In the genomic region with DNA sequence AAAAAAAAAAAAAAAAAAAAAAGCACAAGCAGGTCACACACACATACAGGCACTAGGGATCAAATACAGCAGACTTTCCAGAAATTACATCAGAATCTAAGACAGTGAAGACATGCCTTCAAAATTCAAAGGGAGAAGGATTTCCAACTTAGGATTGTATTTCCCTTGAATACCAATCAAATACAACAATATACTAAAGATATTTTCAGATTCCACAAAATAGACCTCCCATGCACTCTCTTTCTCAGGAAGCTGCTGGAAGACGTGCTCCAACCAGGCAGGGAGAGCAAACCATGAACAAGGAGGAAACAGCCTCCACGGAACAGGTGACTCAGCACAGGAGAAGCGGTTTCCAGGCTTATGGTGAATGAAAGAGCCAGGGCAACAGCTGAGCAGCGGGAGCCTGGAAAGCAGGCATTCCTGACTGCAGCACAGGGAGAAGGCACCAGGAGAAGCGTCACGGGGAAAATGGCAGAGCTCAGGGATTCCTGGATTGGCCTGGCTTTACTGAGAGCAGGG, we compare ENCODE assay signal across 8 cellular contexts. TPM values are rescaled to one million over a fixed set of nuclear protein-coding genes. Genes with fewer than 3 reads are reported as not detected.
DNase-seq lines count a peak whose midpoint lies in the region; TF ChIP-seq lines count a peak whose summit lies in the region.

No MANE protein-coding gene starts in this region.

- H3K4me3 Mint-ChIP-seq in mesothelial cell of epicardium, result no peak overlapping the region

- peaks cover 63% of the 10 kb centered on the region for H3K4me1 ChIP-seq in vagina
- H3K4me1 ChIP-seq in effector memory CD4-positive, alpha-beta T cell (ENCODE audit: control insufficient read depth, insufficient read depth, low read length, poor library complexity, severe bottlenecking), result no peaks in the 10 kb centered on the region

- in situ Hi-C loops in KBM-7 (cut with MboI; ENCODE audit: low pct_unique_long_range_greater_than_20kb, low sequenced_read_pairs), result no loop called here

- peaks cover 29% of the 10 kb centered on the region for H3K4me1 Mint-ChIP-seq in mesothelial cell of epicardium

- H3K27me3 ChIP-seq in vagina, result no peaks in the 10 kb centered on the region
- no peaks in the 10 kb centered on the region for H3K27me3 ChIP-seq in effector memory CD4-positive, alpha-beta T cell (replicated peaks; ENCODE audit: control insufficient read depth, insufficient read depth, low read length, poor library complexity, severe bottlenecking)

- H3K4me3 ChIP-seq in AG10803 (ENCODE audit: low read length) (no peak overlapping the region; the same call in 1 of the 2 replicates), vagina (no peak overlapping the region)
- H3K4me3 ChIP-seq in effector memory CD4-positive, alpha-beta T cell (ENCODE audit: insufficient read depth, low read depth, low read length, poor library complexity, severe bottlenecking), result no peak overlapping the region

- H3K27ac ChIP-seq in cingulate gyrus (ENCODE audit: low read depth, low read length) (peak overlapping the region; percentile 94), vagina (no peak overlapping the region)
- no peak overlapping the region for H3K27ac ChIP-seq in effector memory CD4-positive, alpha-beta T cell (ENCODE audit: insufficient read depth, low read length, poor library complexity, severe bottlenecking)

- no peaks in the 10 kb centered on the region for H3K9me3 Mint-ChIP-seq in mesothelial cell of epicardium

- TF ChIP-seq POLR2A in vagina (IDR thresholded peaks at IDR 0.05), result no peak

- H3K36me3 Mint-ChIP-seq in mesothelial cell of epicardium, result peaks cover 16% of the 10 kb centered on the region

- no peaks in the 10 kb centered on the region for H3K9me3 ChIP-seq in vagina
- no peaks in the 10 kb centered on the region for H3K9me3 ChIP-seq in effector memory CD4-positive, alpha-beta T cell (ENCODE audit: control insufficient read depth, low read length)

- H3K27me3 Mint-ChIP-seq in mesothelial cell of epicardium (ENCODE audit: low read depth), result no peaks in the 10 kb centered on the region

- peaks cover 0 to 19% of the 10 kb centered on the region in 2 donors for H3K36me3 ChIP-seq in vagina
- H3K36me3 ChIP-seq in effector memory CD4-positive, alpha-beta T cell (ENCODE audit: control insufficient read depth, insufficient read depth, low read length), result peaks cover 8% of the 10 kb centered on the region

- intact Hi-C loops in vagina (cut with DNase I), result no loop called here

- peak; percentile 85 for DNase-seq in AG10803 (ENCODE audit: low read depth)
- peak; percentile 12 for DNase-seq in KBM-7
- no peak for DNase-seq in mesothelial cell of epicardium (ENCODE audit: low spot score in 2 of 2, unreplicated experiment in 2 of 2)
- DNase-seq in vagina (ENCODE audit: extremely low spot score in 2 of 2), result no peak
- DNase-seq in HuH-7 (ENCODE audit: low spot score), result no peak
- DNase-seq in effector memory CD4-positive, alpha-beta T cell, result no peak
- DNase-seq in T-helper 1 cell, result no peak

- no peak for TF ChIP-seq CTCF in AG10803 (conservative IDR thresholded peaks at IDR 0.05; ENCODE audit: low read length)
- no peak for TF ChIP-seq CTCF in mesothelial cell of epicardium (IDR thresholded peaks at IDR 0.05; ENCODE audit: unreplicated experiment)
- TF ChIP-seq CTCF in vagina (IDR thresholded peaks at IDR 0.05), result no peak

- peak overlapping the region; percentile 64 for H3K27ac Mint-ChIP-seq in mesothelial cell of epicardium

RNA-seq across cellular contexts. Expression of gene TMEM184B, which starts 32.0 kb away (rescaled TPM):
- total RNA-seq in mesothelial cell of epicardium, result 61.4 to 64.0 TPM (median 62.8 TPM) in 3 replicates
- total RNA-seq in vagina, result 50.8 TPM

RNA-seq across cellular contexts. Expression of gene MAFF, which starts 39.0 kb away (rescaled TPM):
- total RNA-seq in mesothelial cell of epicardium (33.4 to 35.3 TPM (median 34.1 TPM) in 3 replicates), vagina (90.6 TPM)

RNA-seq across cellular contexts. Expression of gene PLA2G6, which starts 59.2 kb away (rescaled TPM):
- total RNA-seq in mesothelial cell of epicardium (88.2 to 91.9 TPM (median 88.6 TPM) in 3 replicates), vagina (35.8 TPM)

Comparison
In these comparisons a context has a peak if more than half of its experiments do, and no peak if none do; other contexts are left out.
1. DNase-seq: peak in AG10803 (single experiment) and KBM-7 (single experiment); none in mesothelial cell of epicardium (0 of 2), vagina (0 of 2), HuH-7 (single experiment), effector memory CD4-positive, alpha-beta T cell (0 of 3) and T-helper 1 cell (0 of 5).